28 cellular contexts compared by ENCODE assay signal in the genomic region with DNA sequence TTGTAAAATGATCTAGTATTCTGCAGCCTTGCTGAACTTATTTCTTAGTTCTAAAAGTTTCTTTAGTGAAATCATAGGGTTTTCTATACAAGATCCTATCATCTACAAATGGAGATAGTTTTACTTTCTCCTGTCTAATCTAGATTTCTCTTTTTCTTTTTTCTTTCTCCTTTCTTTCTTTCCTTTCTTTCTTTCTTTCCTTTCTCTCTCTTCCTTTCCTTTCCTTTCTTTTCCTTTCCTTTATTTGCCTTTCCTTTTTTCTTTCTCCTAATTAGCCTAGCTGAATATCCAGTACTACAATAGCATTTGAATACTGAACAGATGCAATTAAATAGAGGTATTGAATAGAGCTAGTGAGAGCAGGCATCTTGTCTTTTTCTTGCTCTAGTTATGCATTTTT.
"Had no signal": no experiment of that assay in that cellular context is flagged by ENCODE, and none has a peak within 500 bp of the region (broad histone marks: within the 10 kb centered on the region; RNA-seq: fewer than 3 reads in every experiment).

No MANE protein-coding gene starts in this region.

- H3K36me3 ChIP-seq: stomach, suprapubic skin, thoracic aorta, thyroid gland, tibial artery, tibial nerve, transverse colon, upper lobe of left lung, upper lobe of right lung, uterus, vagina had no signal

- DNase-seq: stimulated activated CD4-positive, alpha-beta T cell treated with anti-CD3 and anti-CD28 coated beads, Interleukin-2, amount 100 ng/mL, for 48 hours; stimulated activated CD4-positive, alpha-beta T cell treated with anti-CD3 and anti-CD28 coated beads, Interleukin-4, amount 100 ng/mL, for 1 hour; stimulated activated CD4-positive, alpha-beta T cell treated with anti-CD3 and anti-CD28 coated beads, Interleukin-4, amount 100 ng/mL, for 24 hours; stimulated activated CD4-positive, alpha-beta T cell treated with anti-CD3 and anti-CD28 coated beads, Interleukin-4, amount 100 ng/mL, for 4 hours; stimulated activated CD8-positive, alpha-beta memory T cell treated with anti-CD3 and anti-CD28 coated beads, Interleukin-4, amount 100 ng/mL, for 48 hours; stimulated activated naive B cell treated with anti-CD40 and anti-IgM and Interleukin-4, amounts not matched to agents 10 μg/mL and 1 μg/mL and 100 μg/mL, for 72 hours; stimulated activated naive CD4-positive, alpha-beta T cell; stimulated activated naive CD4-positive, alpha-beta T cell treated with Interleukin-2 at 50 U/mL for 16 hours; stimulated activated naive CD8-positive, alpha-beta T cell treated with anti-CD3 and anti-CD28 coated beads, Interleukin-15, amount 100 ng/mL, for 72 hours; stimulated activated naive CD8-positive, alpha-beta T cell treated with anti-CD3 and anti-CD28 coated beads, Interleukin-15, Interleukin-2, amounts not matched to agents 100 U/mL and 50 U/mL, for 24 hours; stomach; substantia nigra; testis; thyroid gland; tibial artery; transverse colon; trophoblast cell; upper lobe of left lung; upper lobe of right lung; uterus had no signal

- ATAC-seq: stimulated activated effector memory CD8-positive, alpha-beta T cell treated with anti-CD3 and anti-CD28 coated beads, Interleukin-12 subunit alpha, Interleukin-12 subunit beta, amount 100 ng/mL, for 72 hours; stimulated activated memory B cell treated with anti-CD40 and anti-IgM and Interleukin-4, amounts not matched to agents 10 μg/mL and 1 μg/mL and 100 μg/mL, for 72 hours; stimulated activated naive B cell treated with anti-CD40 and anti-IgM and Interleukin-4, amounts not matched to agents 10 μg/mL and 1 μg/mL and 100 μg/mL, for 72 hours; stimulated activated naive CD8-positive, alpha-beta T cell treated with anti-CD3 and anti-CD28 coated beads, Interleukin-15, amount 100 ng/mL, for 72 hours; stimulated activated naive CD8-positive, alpha-beta T cell treated with anti-CD3 and anti-CD28 coated beads, Interleukin-15, Interleukin-2, amounts not matched to agents 100 U/mL and 50 U/mL, for 24 hours; upper lobe of right lung had no signal

- H3K27me3 ChIP-seq: stomach, suprapubic skin, testis, thyroid gland, tibial artery, tibial nerve, transverse colon, upper lobe of left lung, upper lobe of right lung, uterus, vagina had no signal

- H3K4me3 ChIP-seq: stomach, suprapubic skin, testis, thoracic aorta, thyroid gland, tibial artery, tibial nerve, transverse colon, upper lobe of left lung, upper lobe of right lung, uterus, vagina had no signal

- H3K4me3 Mint-ChIP-seq: stimulated activated effector memory CD8-positive, alpha-beta T cell treated with anti-CD3 and anti-CD28 coated beads, Interleukin-12 subunit alpha, Interleukin-12 subunit beta, amount 100 ng/mL, for 72 hours; stimulated activated memory B cell treated with anti-CD40 and anti-IgM and Interleukin-4, amounts not matched to agents 10 μg/mL and 1 μg/mL and 100 μg/mL, for 72 hours; stimulated activated naive B cell treated with anti-CD40 and anti-IgM and Interleukin-4, amounts not matched to agents 10 μg/mL and 1 μg/mL and 100 μg/mL, for 72 hours; stimulated activated naive CD8-positive, alpha-beta T cell treated with anti-CD3 and anti-CD28 coated beads, Interleukin-15, amount 100 ng/mL, for 72 hours; stimulated activated naive CD8-positive, alpha-beta T cell treated with anti-CD3 and anti-CD28 coated beads, Interleukin-15, Interleukin-2, amounts not matched to agents 100 ng/mL and 50 ng/mL, for 24 hours; type B pancreatic cell had no signal

- H3K27ac ChIP-seq: stomach, suprapubic skin, testis, thoracic aorta, thyroid gland, tibial artery, tibial nerve, transverse colon, upper lobe of left lung, upper lobe of right lung, uterus, vagina had no signal

- H3K4me1 Mint-ChIP-seq: stimulated activated effector memory CD8-positive, alpha-beta T cell treated with anti-CD3 and anti-CD28 coated beads, Interleukin-12 subunit alpha, Interleukin-12 subunit beta, amount 100 ng/mL, for 72 hours; stimulated activated memory B cell treated with anti-CD40 and anti-IgM and Interleukin-4, amounts not matched to agents 10 μg/mL and 1 μg/mL and 100 μg/mL, for 72 hours; stimulated activated naive B cell treated with anti-CD40 and anti-IgM and Interleukin-4, amounts not matched to agents 10 μg/mL and 1 μg/mL and 100 μg/mL, for 72 hours; stimulated activated naive CD8-positive, alpha-beta T cell treated with anti-CD3 and anti-CD28 coated beads, Interleukin-15, amount 100 ng/mL, for 72 hours had no signal

- H3K27ac Mint-ChIP-seq: stimulated activated effector memory CD8-positive, alpha-beta T cell treated with anti-CD3 and anti-CD28 coated beads, Interleukin-12 subunit alpha, Interleukin-12 subunit beta, amount 100 ng/mL, for 72 hours; stimulated activated memory B cell treated with anti-CD40 and anti-IgM and Interleukin-4, amounts not matched to agents 10 μg/mL and 1 μg/mL and 100 μg/mL, for 72 hours; stimulated activated naive B cell treated with anti-CD40 and anti-IgM and Interleukin-4, amounts not matched to agents 10 μg/mL and 1 μg/mL and 100 μg/mL, for 72 hours; stimulated activated naive CD8-positive, alpha-beta T cell treated with anti-CD3 and anti-CD28 coated beads, Interleukin-15, amount 100 ng/mL, for 72 hours; stimulated activated naive CD8-positive, alpha-beta T cell treated with anti-CD3 and anti-CD28 coated beads, Interleukin-15, Interleukin-2, amounts not matched to agents 100 ng/mL and 50 ng/mL, for 24 hours; type B pancreatic cell had no signal

- H3K27me3 Mint-ChIP-seq: stimulated activated memory B cell treated with anti-CD40 and anti-IgM and Interleukin-4, amounts not matched to agents 10 μg/mL and 1 μg/mL and 100 μg/mL, for 72 hours; stimulated activated naive B cell treated with anti-CD40 and anti-IgM and Interleukin-4, amounts not matched to agents 10 μg/mL and 1 μg/mL and 100 μg/mL, for 72 hours; stimulated activated naive CD8-positive, alpha-beta T cell treated with anti-CD3 and anti-CD28 coated beads, Interleukin-15, amount 100 ng/mL, for 72 hours; stimulated activated naive CD8-positive, alpha-beta T cell treated with anti-CD3 and anti-CD28 coated beads, Interleukin-15, Interleukin-2, amounts not matched to agents 100 ng/mL and 50 ng/mL, for 24 hours; type B pancreatic cell had no signal

- H3K4me1 ChIP-seq: stomach, suprapubic skin, testis, thyroid gland, tibial artery, tibial nerve, transverse colon, upper lobe of left lung, upper lobe of right lung, uterus, vagina had no signal

- H3K9me3 ChIP-seq: testis, thyroid gland, uterus, vagina had no signal
